28 cellular contexts compared by ENCODE assay signal in genomic region chr20:8339313-8339712, GRCh38.
"Had no signal": no experiment of that assay in that cellular context is flagged by ENCODE, and none has a peak within 500 bp of the region (broad histone marks: within the 10 kb centered on the region; RNA-seq: fewer than 3 reads in every experiment).

No MANE protein-coding gene starts in this region.

- H3K36me3 ChIP-seq: lower lobe of right lung, sigmoid colon, tibial nerve, uterus had no signal

- H3K4me1 ChIP-seq: lower lobe of right lung, uterus had no signal

- H3K9ac ChIP-seq: parathyroid adenoma had no signal

- H3K4me3 ChIP-seq: lower lobe of right lung, sigmoid colon, smooth muscle cell, tibial nerve, uterus had no signal

- H3K9me3 ChIP-seq: lower lobe of right lung, sigmoid colon, tibial nerve, uterus had no signal

- H3K27me3 Mint-ChIP-seq: stimulated activated naive CD8-positive, alpha-beta T cell treated with anti-CD3 and anti-CD28 coated beads, Interleukin-15, amount 100 ng/mL, for 72 hours; type B pancreatic cell had no signal

- DNase-seq: head of caudate nucleus; hypothalamus; immature natural killer cell; kidney; left colon; left ventricle myocardium superior; lower lobe of right lung; mammary epithelial cell; mesenchymal stem cell; naive thymus-derived CD8-positive, alpha-beta T cell; nucleus accumbens; retina; right cardiac atrium; sigmoid colon; stimulated activated CD4-positive, alpha-beta T cell treated with anti-CD3 and anti-CD28 coated beads, Interleukin-1b, Interleukin-23, amount 100 ng/mL, for 48 hours; stimulated activated CD4-positive, alpha-beta T cell treated with anti-CD3 and anti-CD28 coated beads, Interleukin-2, amount 100 ng/mL, for 48 hours; stimulated activated CD4-positive, alpha-beta T cell treated with anti-CD3 and anti-CD28 coated beads, Interleukin-4, amount 100 ng/mL, for 4 hours; stimulated activated CD8-positive, alpha-beta memory T cell treated with anti-CD3 and anti-CD28 coated beads, Interleukin-4, amount 100 ng/mL, for 48 hours; stimulated activated naive CD4-positive, alpha-beta T cell treated with Interleukin-2 at 50 U/mL for 16 hours; stimulated activated naive CD8-positive, alpha-beta T cell treated with anti-CD3 and anti-CD28 coated beads, Interleukin-15, amount 100 ng/mL, for 72 hours; substantia nigra; uterus had no signal

- H3K27ac Mint-ChIP-seq: immature natural killer cell; naive thymus-derived CD8-positive, alpha-beta T cell; stimulated activated memory B cell treated with anti-CD40 and anti-IgM and Interleukin-4, amounts not matched to agents 10 μg/mL and 1 μg/mL and 100 μg/mL, for 72 hours; stimulated activated naive CD8-positive, alpha-beta T cell treated with anti-CD3 and anti-CD28 coated beads, Interleukin-15, amount 100 ng/mL, for 72 hours; type B pancreatic cell had no signal

- H3K36me3 Mint-ChIP-seq: stimulated activated memory B cell treated with anti-CD40 and anti-IgM and Interleukin-4, amounts not matched to agents 10 μg/mL and 1 μg/mL and 100 μg/mL, for 72 hours; type B pancreatic cell had no signal

- H3K9me3 Mint-ChIP-seq: immature natural killer cell; naive thymus-derived CD8-positive, alpha-beta T cell had no signal

- H3K27me3 ChIP-seq: sigmoid colon, tibial nerve, uterus had no signal

- ATAC-seq: left colon; left ventricle myocardium superior; lower lobe of right lung; naive thymus-derived CD8-positive, alpha-beta T cell; right cardiac atrium; stimulated activated memory B cell treated with anti-CD40 and anti-IgM and Interleukin-4, amounts not matched to agents 10 μg/mL and 1 μg/mL and 100 μg/mL, for 72 hours; stimulated activated naive CD8-positive, alpha-beta T cell treated with anti-CD3 and anti-CD28 coated beads, Interleukin-15, amount 100 ng/mL, for 72 hours had no signal

- H3K4me3 Mint-ChIP-seq: immature natural killer cell; naive thymus-derived CD8-positive, alpha-beta T cell; neural crest cell; stimulated activated memory B cell treated with anti-CD40 and anti-IgM and Interleukin-4, amounts not matched to agents 10 μg/mL and 1 μg/mL and 100 μg/mL, for 72 hours; stimulated activated naive CD8-positive, alpha-beta T cell treated with anti-CD3 and anti-CD28 coated beads, Interleukin-15, amount 100 ng/mL, for 72 hours; type B pancreatic cell had no signal

- H3K4me1 Mint-ChIP-seq: naive thymus-derived CD8-positive, alpha-beta T cell; neural crest cell; stimulated activated memory B cell treated with anti-CD40 and anti-IgM and Interleukin-4, amounts not matched to agents 10 μg/mL and 1 μg/mL and 100 μg/mL, for 72 hours; stimulated activated naive CD8-positive, alpha-beta T cell treated with anti-CD3 and anti-CD28 coated beads, Interleukin-15, amount 100 ng/mL, for 72 hours had no signal

- H3K27ac ChIP-seq: lower lobe of right lung, parathyroid adenoma, sigmoid colon, tibial nerve, uterus had no signal
